11 cellular contexts compared by ENCODE assay signal in genomic region chr20:31700747-31701146, GRCh38. TPM values are rescaled to one million over a fixed set of nuclear protein-coding genes. Genes with fewer than 3 reads are reported as not detected.
DNase-seq lines count a peak whose midpoint lies in the region; ATAC-seq, FAIRE-seq and TF ChIP-seq lines count a peak whose summit lies in the region.
"Had no signal": no experiment of that assay in that cellular context is flagged by ENCODE, and none has a peak within 500 bp of the region (broad histone marks: within the 10 kb centered on the region; RNA-seq: fewer than 3 reads in every experiment).

No MANE protein-coding gene starts in this region.

- no peaks in the 10 kb centered on the region for H3K27me3 Mint-ChIP-seq in effector memory CD8-positive, alpha-beta T cell
- H3K27me3 Mint-ChIP-seq in glutamatergic neuron (ENCODE audit: unreplicated experiment), result no peaks in the 10 kb centered on the region

- 68 to 74% (median 72%) methylated on average over 4 to 5 of the region's 5 CpGs for WGBS in psoas muscle, 3 donors
- WGBS in small intestine, 3 donors, result 79 to 86% (median 82%) methylated on average over 5 of the region's 5 CpGs

- H3K9ac ChIP-seq in BLaER1 treated with 17β-estradiol and CSF1 and Interleukin-3, amounts not matched to agents 10 nM and 100 nM, result peak overlapping the region in 1 of 11 experiments; percentile 65; a peak in 1 of 22 replicates

- H3K4me3 Mint-ChIP-seq in effector memory CD8-positive, alpha-beta T cell, result no peak overlapping the region
- H3K4me3 Mint-ChIP-seq in glutamatergic neuron (ENCODE audit: unreplicated experiment), result no peak overlapping the region

- H3K4me3 ChIP-seq in BLaER1 treated with 17β-estradiol and CSF1 and Interleukin-3, amounts not matched to agents 10 nM and 100 nM, result no peak overlapping the region
- no peak overlapping the region for H3K4me3 ChIP-seq in psoas muscle
- H3K4me3 ChIP-seq in small intestine (ENCODE audit: low read depth in 1 of 2, low read length in 2 of 2), result no peak overlapping the region

- no peak for FAIRE-seq in small intestine (lab: Jason Lieb, UNC)

- no peak for DNase-seq in RWPE1 (ENCODE audit: low spot score)
- DNase-seq in effector memory CD8-positive, alpha-beta T cell, result no peak
- no peak for DNase-seq in psoas muscle
- DNase-seq in small intestine, result no peak
- DNase-seq in putamen (ENCODE audit: low spot score), result no peak
- DNase-seq in glutamatergic neuron, result no peak
- DNase-seq: activated CD4-positive, CD25-positive, alpha-beta regulatory T cell; amniotic stem cell; NCI-H1930 had no signal

- peaks cover 1 to 36% (median 11%) of the 10 kb centered on the region in 11 experiments; a peak in 12 of 22 replicates for H4K20me1 ChIP-seq in BLaER1 treated with 17β-estradiol and CSF1 and Interleukin-3, amounts not matched to agents 10 nM and 100 nM

- H3K36me3 ChIP-seq in BLaER1 treated with 17β-estradiol and CSF1 and Interleukin-3, amounts not matched to agents 10 nM and 100 nM, result peaks cover 50 to 93% (median 68%) of the 10 kb centered on the region in 11 experiments
- H3K36me3 ChIP-seq in psoas muscle (ENCODE audit: insufficient read depth in 1 of 2, low read depth in 1 of 2) (peaks cover 4 to 8% of the 10 kb centered on the region in 2 donors), small intestine (ENCODE audit: control insufficient read depth in 2 of 2, insufficient read depth in 2 of 2, low read length in 2 of 2) (peaks cover 0 to 2% of the 10 kb centered on the region in 2 donors)

- H3K9me3 Mint-ChIP-seq in effector memory CD8-positive, alpha-beta T cell, result no peaks in the 10 kb centered on the region
- peaks cover 2% of the 10 kb centered on the region for H3K9me3 Mint-ChIP-seq in glutamatergic neuron (ENCODE audit: unreplicated experiment)

- no peak for TF ChIP-seq CTCF in RWPE1 (conservative IDR thresholded peaks at IDR 0.05; ENCODE audit: low read depth)
- no peak for TF ChIP-seq CTCF in psoas muscle (IDR thresholded peaks at IDR 0.05)
- no peak for TF ChIP-seq CTCF in glutamatergic neuron (IDR thresholded peaks at IDR 0.05; ENCODE audit: partially characterized antibody, unreplicated experiment)

- intact Hi-C loops in psoas muscle (cut with DNase I), result no loop called here

- H3K27me3 ChIP-seq in BLaER1 treated with 17β-estradiol and CSF1 and Interleukin-3, amounts not matched to agents 10 nM and 100 nM, result no peaks in the 10 kb centered on the region
- H3K27me3 ChIP-seq in psoas muscle (ENCODE audit: insufficient read depth in 3 of 3, low read length in 2 of 3) (no peaks in the 10 kb centered on the region), small intestine (ENCODE audit: control insufficient read depth in 2 of 2, insufficient read depth in 2 of 2, low read length in 2 of 2) (no peaks in the 10 kb centered on the region)

- peak overlapping the region; percentile 33 to 93 for H3K27ac Mint-ChIP-seq in effector memory CD8-positive, alpha-beta T cell
- no peak overlapping the region for H3K27ac Mint-ChIP-seq in glutamatergic neuron (ENCODE audit: unreplicated experiment)

- POLR2A ChIA-PET in RWPE1 (lab: Yijun Ruan, JAX; ENCODE audit: low non-redundant PET), result interaction anchor here (1.0 to 2.4 kb wide), 3 partner anchors 8 to 12 kb away, joined by 4 to 6 read pairs (median 4); no protein-coding TSS in a partner anchor

- peaks cover 36 to 74% (median 44%) of the 10 kb centered on the region in 10 experiments for H3K4me1 ChIP-seq in BLaER1 treated with 17β-estradiol and CSF1 and Interleukin-3, amounts not matched to agents 10 nM and 100 nM
- peaks cover 84% of the 10 kb centered on the region for H3K4me1 ChIP-seq in psoas muscle
- H3K4me1 ChIP-seq in small intestine (ENCODE audit: control insufficient read depth in 2 of 2, insufficient read depth in 1 of 2, low read depth in 1 of 2, low read length in 1 of 2), result peaks cover 14 to 42% of the 10 kb centered on the region in 2 donors

- ATAC-seq in effector memory CD8-positive, alpha-beta T cell (replicated peaks), result no peak
- ATAC-seq in psoas muscle, result no peak
- ATAC-seq in HG02588 (IDR thresholded peaks at IDR 0.05; ENCODE audit: unreplicated experiment), result no peak

- CTCF ChIA-PET in RWPE1 (lab: Yijun Ruan, JAX), result interaction anchor here (0.7 to 2.1 kb wide), 5 partner anchors 19 to 1150 kb away, joined by 3 to 5 read pairs (median 3); partner anchors contain the start of gene BCL2L1

- peak overlapping the region in 8 of 11 experiments; percentile 12 to 88 (median 70); a peak in 12 of 22 replicates for H3K27ac ChIP-seq in BLaER1 treated with 17β-estradiol and CSF1 and Interleukin-3, amounts not matched to agents 10 nM and 100 nM
- H3K27ac ChIP-seq in RWPE1, result peak overlapping the region; percentile 74
- peak overlapping the region; percentile 98 for H3K27ac ChIP-seq in psoas muscle
- H3K27ac ChIP-seq in small intestine (ENCODE audit: low read depth in 1 of 2, low read length in 1 of 2), result peak overlapping the region in 1 of 2 donors; percentile 81

- H3K36me3 Mint-ChIP-seq in effector memory CD8-positive, alpha-beta T cell (ENCODE audit: insufficient read depth), result peaks cover 36% of the 10 kb centered on the region
- peaks cover 5% of the 10 kb centered on the region for H3K36me3 Mint-ChIP-seq in glutamatergic neuron (ENCODE audit: unreplicated experiment)

- peak overlapping the region in 9 of 11 experiments; percentile 52 to 90 (median 79); a peak in 11 of 22 replicates for H3K4me2 ChIP-seq in BLaER1 treated with 17β-estradiol and CSF1 and Interleukin-3, amounts not matched to agents 10 nM and 100 nM

- H3K9me3 ChIP-seq in BLaER1 treated with 17β-estradiol and CSF1 and Interleukin-3, amounts not matched to agents 10 nM and 100 nM (replicated peaks in 1 of 11), result no peaks in the 10 kb centered on the region
- H3K9me3 ChIP-seq in psoas muscle, result no peaks in the 10 kb centered on the region
- H3K9me3 ChIP-seq in small intestine (ENCODE audit: control insufficient read depth, low read depth), result no peaks in the 10 kb centered on the region

- H3K4me1 Mint-ChIP-seq in effector memory CD8-positive, alpha-beta T cell (ENCODE audit: low read depth in 2 of 2), result peaks cover 40 to 53% of the 10 kb centered on the region in 2 donors
- peaks cover 12% of the 10 kb centered on the region for H3K4me1 Mint-ChIP-seq in glutamatergic neuron (ENCODE audit: low read depth, unreplicated experiment)

RNA-seq across cellular contexts. Expression of gene BCL2L1, which starts 21.9 kb away (rescaled TPM):
- total RNA-seq in psoas muscle (10 to 100 TPM; 34.5 to 95.1 (median 76.3) TPM), glutamatergic neuron (ENCODE audit: unreplicated experiment) (136 TPM)
- polyA plus RNA-seq in psoas muscle (100 to 1,000 TPM in 1 of 3 donors, 10 to 100 TPM in 2; 42.3 to 204 (median 48.2) TPM), small intestine (100 to 1,000 TPM in 1 of 3 donors, 10 to 100 TPM in 2; 79.7 to 160 (median 92.8) TPM)

RNA-seq across cellular contexts. Expression of gene TPX2, which starts 38.3 kb away (rescaled TPM):
- total RNA-seq in psoas muscle (1 to 10 TPM in 3 of 4 donors, under 1 TPM in 1; 0.63 to 2.2 (median 1.6) TPM), glutamatergic neuron (ENCODE audit: unreplicated experiment) (44.7 TPM)
- polyA plus RNA-seq in psoas muscle (1 to 10 TPM; 2.6 to 8.5 (median 3.4) TPM), small intestine (10 to 100 TPM in 1 of 3 donors, 1 to 10 TPM in 1, under 1 TPM in 1; 0.81 to 27.8 (median 2.5) TPM)

Comparison
In these comparisons a context has a peak if more than half of its experiments do, and no peak if none do; other contexts are left out.
1. RNA of gene TPX2, which starts 38.3 kb away (total RNA-seq): 44.7 TPM in glutamatergic neuron (single experiment); 0.63 to 2.2 TPM in psoas muscle; every median in the first group is over 10 times any median in the second.